In the genomic region with DNA sequence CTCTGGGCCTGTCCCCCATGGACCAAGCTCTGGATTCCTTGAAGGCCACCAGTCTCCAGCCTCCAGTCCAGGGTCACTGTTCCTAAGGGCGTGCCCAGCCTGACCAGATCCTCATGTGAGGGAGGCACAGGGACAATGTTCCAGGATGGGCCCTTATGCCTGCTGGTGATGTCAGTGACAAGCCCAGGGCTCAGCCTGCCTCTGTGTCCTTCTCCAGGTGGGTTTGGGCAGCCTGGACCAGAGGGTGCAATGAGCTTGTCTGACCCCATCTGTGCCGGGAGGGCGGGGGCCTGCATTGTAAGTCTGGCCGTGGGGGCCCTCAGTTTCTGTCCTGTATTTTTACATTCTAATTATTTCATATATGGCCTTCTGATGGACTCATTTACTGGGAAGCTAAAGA, we compare ENCODE assay signal across 9 cellular contexts.
"Had no signal": no experiment of that assay in that cellular context is flagged by ENCODE, and none has a peak within 500 bp of the region (broad histone marks: within the 10 kb centered on the region; RNA-seq: fewer than 3 reads in every experiment).

No MANE protein-coding gene starts in this region.

- H3K9ac ChIP-seq: GM23248 had no signal

- H3K27ac Mint-ChIP-seq: HFFc6 had no signal

- H3K27ac ChIP-seq: GM23248 had no signal

- ATAC-seq: K562 had no signal

- H3K9me3 Mint-ChIP-seq: HFFc6 had no signal

- H2AFZ ChIP-seq: GM23248 had no signal

- DNase-seq: GM23248, GOT3, H7, HCEC 1CT, HFFc6, IMR-90, KG1 had no signal

- H3K4me3 Mint-ChIP-seq: HFFc6 had no signal

- H3K4me3 ChIP-seq: GM23248, K562 had no signal

- FAIRE-seq: HTR-8/SVneo, K562 had no signal
